In genomic region chr4:7962609-7963508, GRCh38 we compare ENCODE assay signal across 2 cellular contexts.
A peak's percentile ranks its signal among the peaks of the same experiment; 100 is the strongest.
TF ChIP-seq lines count a peak whose summit lies in the region.

No MANE protein-coding gene starts in this region.

TF ChIP-seq in GM12891, 5 proteins besides CTCF, POLR2A, EP300 and RAD21:
- TF ChIP-seq POLR2AphosphoS5 (IDR thresholded peaks at IDR 0.05; ENCODE audit: low read depth, low read length) (no peak), PAX5 (IDR thresholded peaks at IDR 0.05; ENCODE audit: insufficient read depth, low read length, severe bottlenecking) (no peak), POU2F2 (IDR thresholded peaks at IDR 0.05; ENCODE audit: low read depth, low read length) (no peak), SPI1 (IDR thresholded peaks at IDR 0.05; ENCODE audit: low read depth, low read length) (no peak), TAF1 (IDR thresholded peaks at IDR 0.05; ENCODE audit: low read depth, low read length) (no peak)
TF ChIP-seq in GM12891: peak in this region for 0.

TF ChIP-seq in K562, 482 proteins besides CTCF, POLR2A, EP300 and RAD21:
- TF ChIP-seq, protein P1, sequence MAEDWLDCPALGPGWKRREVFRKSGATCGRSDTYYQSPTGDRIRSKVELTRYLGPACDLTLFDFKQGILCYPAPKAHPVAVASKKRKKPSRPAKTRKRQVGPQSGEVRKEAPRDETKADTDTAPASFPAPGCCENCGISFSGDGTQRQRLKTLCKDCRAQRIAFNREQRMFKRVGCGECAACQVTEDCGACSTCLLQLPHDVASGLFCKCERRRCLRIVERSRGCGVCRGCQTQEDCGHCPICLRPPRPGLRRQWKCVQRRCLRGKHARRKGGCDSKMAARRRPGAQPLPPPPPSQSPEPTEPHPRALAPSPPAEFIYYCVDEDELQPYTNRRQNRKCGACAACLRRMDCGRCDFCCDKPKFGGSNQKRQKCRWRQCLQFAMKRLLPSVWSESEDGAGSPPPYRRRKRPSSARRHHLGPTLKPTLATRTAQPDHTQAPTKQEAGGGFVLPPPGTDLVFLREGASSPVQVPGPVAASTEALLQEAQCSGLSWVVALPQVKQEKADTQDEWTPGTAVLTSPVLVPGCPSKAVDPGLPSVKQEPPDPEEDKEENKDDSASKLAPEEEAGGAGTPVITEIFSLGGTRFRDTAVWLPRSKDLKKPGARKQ (CRISPR knock-in tag; IDR thresholded peaks at IDR 0.05): no peak
- TF ChIP-seq, protein P2, sequence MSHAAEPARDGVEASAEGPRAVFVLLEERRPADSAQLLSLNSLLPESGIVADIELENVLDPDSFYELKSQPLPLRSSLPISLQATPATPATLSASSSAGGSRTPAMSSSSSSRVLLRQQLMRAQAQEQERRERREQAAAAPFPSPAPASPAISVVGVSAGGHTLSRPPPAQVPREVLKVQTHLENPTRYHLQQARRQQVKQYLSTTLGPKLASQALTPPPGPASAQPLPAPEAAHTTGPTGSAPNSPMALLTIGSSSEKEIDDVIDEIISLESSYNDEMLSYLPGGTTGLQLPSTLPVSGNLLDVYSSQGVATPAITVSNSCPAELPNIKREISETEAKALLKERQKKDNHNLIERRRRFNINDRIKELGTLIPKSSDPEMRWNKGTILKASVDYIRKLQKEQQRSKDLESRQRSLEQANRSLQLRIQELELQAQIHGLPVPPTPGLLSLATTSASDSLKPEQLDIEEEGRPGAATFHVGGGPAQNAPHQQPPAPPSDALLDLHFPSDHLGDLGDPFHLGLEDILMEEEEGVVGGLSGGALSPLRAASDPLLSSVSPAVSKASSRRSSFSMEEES (CRISPR knock-in tag; IDR thresholded peaks at IDR 0.05): peak; percentile 71
